ENCODE assay signal across 8 cellular contexts in the genomic region with DNA sequence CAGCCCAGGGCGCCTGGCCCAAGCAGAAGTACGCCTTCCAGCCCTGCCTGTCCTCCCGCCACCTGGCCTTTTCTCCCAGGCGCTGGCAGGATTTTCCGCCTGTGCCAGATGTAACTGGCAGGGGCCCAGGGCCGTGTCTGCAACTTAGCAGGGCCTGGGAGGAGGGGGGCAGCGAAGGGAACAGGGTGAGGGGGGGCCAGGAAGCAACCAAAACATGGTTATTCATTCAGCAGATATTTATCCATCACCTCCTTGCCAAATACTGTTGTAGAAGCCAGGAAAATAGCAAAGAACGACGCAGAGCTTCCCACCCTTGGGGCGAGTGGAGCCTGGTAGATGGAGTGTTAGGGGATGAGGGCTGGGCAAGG. TPM values are rescaled to one million over a fixed set of nuclear protein-coding genes. Genes with fewer than 3 reads are reported as not detected.
DNase-seq lines count a peak whose midpoint lies in the region; ATAC-seq and TF ChIP-seq lines count a peak whose summit lies in the region.

No MANE protein-coding gene starts in this region.

- no peaks in the 10 kb centered on the region for H3K9me3 ChIP-seq in neural progenitor cell (ENCODE audit: low read depth)

- H3K4me1 Mint-ChIP-seq in neural progenitor cell (peaks cover 34% of the 10 kb centered on the region), Calu3 (ENCODE audit: low read depth, unreplicated experiment) (no peaks in the 10 kb centered on the region)

- peaks cover 39% of the 10 kb centered on the region for H3F3A ChIP-seq in neural progenitor cell (ENCODE audit: low read depth)

- peaks cover 25% of the 10 kb centered on the region for H4K20me1 ChIP-seq in neural progenitor cell (ENCODE audit: low read depth)

- H2AFZ ChIP-seq in neural progenitor cell (replicated peaks): no peak overlapping the region

- no peaks in the 10 kb centered on the region for H3K79me2 ChIP-seq in neural progenitor cell (ENCODE audit: low read depth)

- CTCF ChIA-PET in Calu3 (lab: Charles Lee): no interaction called here
- CTCF ChIA-PET in HEK293T (lab: Yijun Ruan, JAX): no interaction called here

- H3K4me2 ChIP-seq in neural progenitor cell: peak overlapping the region; percentile 69

- intact Hi-C loops in Calu3 (cut with micrococcal nuclease; ENCODE audit: unreplicated experiment): no loop called here

- H3K27me3 Mint-ChIP-seq in neural progenitor cell (ENCODE audit: insufficient read depth, low read depth): peaks cover 57% of the 10 kb centered on the region
- peaks cover 14% of the 10 kb centered on the region for H3K27me3 Mint-ChIP-seq in Calu3 (ENCODE audit: unreplicated experiment)

- H3K9me3 Mint-ChIP-seq in neural progenitor cell: peaks cover 3% of the 10 kb centered on the region
- no peaks in the 10 kb centered on the region for H3K9me3 Mint-ChIP-seq in Calu3 (ENCODE audit: low read depth, unreplicated experiment)

- DNase-seq in C1 segment of cervical spinal cord (lab: John Stamatoyannopoulos, UW): peak in 11 of 14 donors; percentile 9 to 78 (median 35)
- DNase-seq in NCI-H446 (lab: John Stamatoyannopoulos, UW): peak; percentile 98 to 99
- DNase-seq in epithelial cell of esophagus (ENCODE audit: low read depth): peak; percentile 79
- DNase-seq in neural progenitor cell (ENCODE audit: low spot score): peak; percentile 42
- no peak for DNase-seq in Calu3
- no peak for DNase-seq in HEK293T (ENCODE audit: extremely low spot score)
- DNase-seq in stimulated activated CD4-positive, alpha-beta T cell treated with anti-CD3 and anti-CD28 coated beads, Interleukin-15, amount 100 ng/mL, for 24 hours: no peak

- H3K9ac ChIP-seq in neural progenitor cell: no peak overlapping the region

- no peak for TF ChIP-seq CTCF in epithelial cell of esophagus (IDR thresholded peaks at IDR 0.05; ENCODE audit: insufficient read depth, low read depth, low read length, missing control alignments)
- TF ChIP-seq CTCF in neural progenitor cell (IDR thresholded peaks at IDR 0.05): no peak
- TF ChIP-seq CTCF in Calu3 (IDR thresholded peaks at IDR 0.05; ENCODE audit: unreplicated experiment): no peak

- H3K4me3 Mint-ChIP-seq in neural progenitor cell (no peak overlapping the region), Calu3 (ENCODE audit: low read depth, unreplicated experiment) (no peak overlapping the region)

- H3K4me1 ChIP-seq in neural progenitor cell: peaks cover 26% of the 10 kb centered on the region

- H3K27ac Mint-ChIP-seq in neural progenitor cell (no peak overlapping the region), Calu3 (ENCODE audit: unreplicated experiment) (no peak overlapping the region)

- no peak overlapping the region for H3K4me3 ChIP-seq in epithelial cell of esophagus (ENCODE audit: low read length)
- no peak overlapping the region for H3K4me3 ChIP-seq in neural progenitor cell

- no peak for ATAC-seq in GM19395 (IDR thresholded peaks at IDR 0.05; ENCODE audit: unreplicated experiment)

- POLR2A ChIA-PET in HEK293T (lab: Yijun Ruan, JAX): interaction anchor here (1.2 to 1.4 kb wide), 2 partner anchors 32 to 53 kb away, joined by 3 to 6 read pairs; no protein-coding TSS in a partner anchor

- peaks cover 81% of the 10 kb centered on the region for H3K27me3 ChIP-seq in neural progenitor cell

- no peaks in the 10 kb centered on the region for H3K36me3 Mint-ChIP-seq in neural progenitor cell
- no peaks in the 10 kb centered on the region for H3K36me3 Mint-ChIP-seq in Calu3 (ENCODE audit: insufficient read depth, unreplicated experiment)

- H3K27ac ChIP-seq in neural progenitor cell: no peak overlapping the region

- no peaks in the 10 kb centered on the region for H3K36me3 ChIP-seq in neural progenitor cell

- no TSS peak for BruUV-seq in Calu3 (replicated peaks; lab: Mats Ljungman, UMichigan)

TF ChIP-seq in HEK293T, 16 proteins besides CTCF, POLR2A, EP300 and RAD21:
- no peak for TF ChIP-seq ZNF384 (IDR thresholded peaks at IDR 0.05)
- no peak for TF ChIP-seq PKNOX1 (IDR thresholded peaks at IDR 0.05)
- TF ChIP-seq LEF1 (IDR thresholded peaks at IDR 0.05; ENCODE audit: borderline replicate concordance): no peak
- TF ChIP-seq CTBP1 (IDR thresholded peaks at IDR 0.05; ENCODE audit: borderline replicate concordance): no peak
- no peak for TF ChIP-seq ELF4 (IDR thresholded peaks at IDR 0.05)
- no peak for TF ChIP-seq ARNT (IDR thresholded peaks at IDR 0.05)
- TF ChIP-seq SP1 (IDR thresholded peaks at IDR 0.05): no peak
- TF ChIP-seq HDGF (IDR thresholded peaks at IDR 0.05; ENCODE audit: borderline replicate concordance): no peak
- no peak for TF ChIP-seq BHLHE40 (IDR thresholded peaks at IDR 0.05; ENCODE audit: borderline replicate concordance)
- no peak for TF ChIP-seq FOXK2 (IDR thresholded peaks at IDR 0.05)
- no peak for TF ChIP-seq SUZ12 (IDR thresholded peaks at IDR 0.05)
- TF ChIP-seq FOXM1 (IDR thresholded peaks at IDR 0.05; ENCODE audit: borderline replicate concordance): no peak
- no peak for TF ChIP-seq FOXA1 (IDR thresholded peaks at IDR 0.05)
- no peak for TF ChIP-seq TARDBP (IDR thresholded peaks at IDR 0.05)
- no peak for TF ChIP-seq L3MBTL2 (conservative IDR thresholded peaks at IDR 0.05)
- no peak for TF ChIP-seq NFRKB (IDR thresholded peaks at IDR 0.05)

RNA-seq across cellular contexts. Expression of gene TLE6, which starts 5.6 kb away (rescaled TPM):
- 0.22 and 1.8 TPM in 2 replicates for total RNA-seq in neural progenitor cell (ENCODE audit: low replicate concordance)
- 2.1 and 3.4 TPM in 2 replicates for total RNA-seq in Calu3 (2022)

RNA-seq across cellular contexts. Expression of gene ZNF77, which starts 38.2 kb away (rescaled TPM):
- total RNA-seq in neural progenitor cell (ENCODE audit: low replicate concordance) (6.2 and 6.5 TPM in 2 replicates), Calu3 (2022) (3.6 and 5.0 TPM in 2 replicates)

RNA-seq across cellular contexts. Expression of gene TLE2, which starts 46.1 kb away (rescaled TPM):
- total RNA-seq in neural progenitor cell (ENCODE audit: low replicate concordance): 1.1 TPM in 1 of 2 replicates, not detected in the other
- 8.5 and 9.3 TPM in 2 replicates for total RNA-seq in Calu3 (2022)

Comparison
In these comparisons a context has a peak if more than half of its experiments do, and no peak if none do; other contexts are left out.
1. DNase-seq: peak in C1 segment of cervical spinal cord (11 of 14), NCI-H446 (2 of 2), epithelial cell of esophagus (single experiment) and neural progenitor cell (single experiment); none in Calu3 (single experiment), HEK293T (single experiment) and stimulated activated CD4-positive, alpha-beta T cell treated with anti-CD3 and anti-CD28 coated beads, Interleukin-15, amount 100 ng/mL, for 24 hours (single experiment).